In genomic region chr20:2840138-2840966, GRCh38 we compare ENCODE assay signal across 1 cellular context.
A peak's percentile ranks its signal among the peaks of the same experiment; 100 is the strongest.
TF ChIP-seq lines count a peak whose summit lies in the region.

A gene with protein sequence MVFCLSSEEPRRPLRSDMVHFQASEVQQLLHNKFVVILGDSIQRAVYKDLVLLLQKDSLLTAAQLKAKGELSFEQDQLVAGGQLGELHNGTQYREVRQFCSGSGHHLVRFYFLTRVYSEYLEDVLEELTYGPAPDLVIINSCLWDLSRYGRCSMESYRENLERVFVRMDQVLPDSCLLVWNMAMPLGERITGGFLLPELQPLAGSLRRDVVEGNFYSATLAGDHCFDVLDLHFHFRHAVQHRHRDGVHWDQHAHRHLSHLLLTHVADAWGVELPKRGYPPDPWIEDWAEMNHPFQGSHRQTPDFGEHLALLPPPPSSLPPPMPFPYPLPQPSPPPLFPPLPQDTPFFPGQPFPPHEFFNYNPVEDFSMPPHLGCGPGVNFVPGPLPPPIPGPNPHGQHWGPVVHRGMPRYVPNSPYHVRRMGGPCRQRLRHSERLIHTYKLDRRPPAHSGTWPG (minus strand): TSS chr20:2840655. CDS start chr20:2839912, 743 bp downstream.
Gene VPS16 (plus strand): TSS chr20:2840745. CDS start chr20:2840775, 30 bp downstream.

TF ChIP-seq in SK-N-SH treated with all-trans-retinoic acid at 6 μM for 48 hours, 23 proteins besides CTCF, POLR2A, EP300 and RAD21 (continued from another document):
- no peak for TF ChIP-seq TSHZ2 (CRISPR knock-in tag; IDR thresholded peaks at IDR 0.05)
- TF ChIP-seq ARNTL (CRISPR knock-in tag; IDR thresholded peaks at IDR 0.05; ENCODE audit: borderline replicate concordance, low read depth), result 0 out of 2 replicates have a peak, but pooled peaks have one; percentile 14
- TF ChIP-seq ZFP30 (CRISPR knock-in tag; IDR thresholded peaks at IDR 0.05), result no peak
- TF ChIP-seq, protein P1, sequence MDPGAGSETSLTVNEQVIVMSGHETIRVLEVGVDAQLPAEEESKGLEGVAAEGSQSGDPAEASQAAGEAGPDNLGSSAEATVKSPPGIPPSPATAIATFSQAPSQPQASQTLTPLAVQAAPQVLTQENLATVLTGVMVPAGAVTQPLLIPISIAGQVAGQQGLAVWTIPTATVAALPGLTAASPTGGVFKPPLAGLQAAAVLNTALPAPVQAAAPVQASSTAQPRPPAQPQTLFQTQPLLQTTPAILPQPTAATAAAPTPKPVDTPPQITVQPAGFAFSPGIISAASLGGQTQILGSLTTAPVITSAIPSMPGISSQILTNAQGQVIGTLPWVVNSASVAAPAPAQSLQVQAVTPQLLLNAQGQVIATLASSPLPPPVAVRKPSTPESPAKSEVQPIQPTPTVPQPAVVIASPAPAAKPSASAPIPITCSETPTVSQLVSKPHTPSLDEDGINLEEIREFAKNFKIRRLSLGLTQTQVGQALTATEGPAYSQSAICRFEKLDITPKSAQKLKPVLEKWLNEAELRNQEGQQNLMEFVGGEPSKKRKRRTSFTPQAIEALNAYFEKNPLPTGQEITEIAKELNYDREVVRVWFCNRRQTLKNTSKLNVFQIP (CRISPR knock-in tag; IDR thresholded peaks at IDR 0.05; ENCODE audit: borderline replicate concordance, low read depth), result no peak
- TF ChIP-seq TCF4 (CRISPR knock-in tag; IDR thresholded peaks at IDR 0.05; ENCODE audit: borderline replicate concordance), result no peak
- no peak for TF ChIP-seq BACH2 (CRISPR knock-in tag; IDR thresholded peaks at IDR 0.05; ENCODE audit: borderline replicate concordance)
- TF ChIP-seq ESRRG (CRISPR knock-in tag; IDR thresholded peaks at IDR 0.05), result no peak
- 0 out of 2 replicates have a peak, but pooled peaks have one; percentile 12 for TF ChIP-seq SNAI2 (CRISPR knock-in tag; IDR thresholded peaks at IDR 0.05)
- TF ChIP-seq ZNF565 (CRISPR knock-in tag; conservative IDR thresholded peaks at IDR 0.05; ENCODE audit: low read depth), result 0 out of 2 replicates have a peak, but pooled peaks have one; percentile 5
- no peak for TF ChIP-seq PPARA (CRISPR knock-in tag; IDR thresholded peaks at IDR 0.05; ENCODE audit: borderline replicate concordance)
- no peak for TF ChIP-seq OSR1 (CRISPR knock-in tag; IDR thresholded peaks at IDR 0.05)
- TF ChIP-seq GLIS3 (CRISPR knock-in tag; IDR thresholded peaks at IDR 0.05), result no peak
- no peak for TF ChIP-seq CREB5 (CRISPR knock-in tag; IDR thresholded peaks at IDR 0.05; ENCODE audit: low read depth)
